In the genomic region with DNA sequence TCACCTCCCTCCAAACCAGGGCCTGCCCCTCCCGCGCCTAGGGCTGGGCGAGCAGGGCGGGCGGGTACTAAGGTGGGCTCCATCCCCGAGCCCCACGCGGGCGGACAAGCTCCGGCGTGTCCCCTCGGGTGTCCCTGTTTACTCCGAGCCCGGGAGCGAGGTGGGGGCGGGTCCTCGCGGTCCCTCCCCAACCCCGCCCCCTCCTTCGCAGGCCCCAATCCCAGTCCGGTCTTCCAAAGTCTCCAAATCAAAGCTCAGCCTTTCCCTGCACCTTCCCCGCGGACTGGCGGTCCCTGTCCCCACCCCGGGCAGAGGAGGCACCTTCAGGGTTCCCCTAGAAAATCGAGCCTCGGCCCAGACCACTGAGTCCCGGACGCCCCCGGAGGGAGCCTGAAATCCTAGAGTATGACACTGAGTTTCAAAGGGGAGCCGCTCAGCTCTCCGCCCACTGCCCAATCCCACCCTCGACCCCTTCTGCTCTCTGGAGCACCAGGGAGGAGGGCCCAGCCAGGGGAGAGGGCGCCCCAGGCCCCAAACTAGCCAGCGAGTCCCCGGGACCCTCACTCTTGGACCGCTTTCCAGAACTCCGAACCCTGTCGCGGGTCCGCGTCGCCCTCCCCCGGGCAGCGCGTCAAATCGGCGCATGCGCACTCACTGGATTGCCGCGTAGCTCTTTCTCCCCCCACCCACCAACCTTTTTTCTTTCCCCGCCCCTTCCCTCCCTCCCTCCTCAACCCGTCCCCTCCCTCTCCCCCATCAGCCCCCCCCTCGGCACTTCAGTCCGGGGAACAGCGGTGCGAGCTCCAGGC, we compare ENCODE assay signal across 1 cellular context.
TF ChIP-seq lines count a peak whose summit lies in the region.

TSS of gene LRP1 (plus strand) at position 774 of the 809 bp plus-strand sequence. CDS start 482 bp downstream, outside the sequence.

TF ChIP-seq in HEK293, 187 proteins besides CTCF, POLR2A, EP300 and RAD21 (continued from another document):
- peak; percentile 97 for TF ChIP-seq PRDM10 (tag by site-specific recombination; IDR thresholded peaks at IDR 0.05)
- TF ChIP-seq ZNF701 (tag by site-specific recombination; IDR thresholded peaks at IDR 0.05): no peak
